ENCODE assay signal across 10 cellular contexts in genomic region chr11:100686476-100686875, GRCh38. TPM values are rescaled to one million over a fixed set of nuclear protein-coding genes. Genes with fewer than 3 reads are reported as not detected.
DNase-seq lines count a peak whose midpoint lies in the region; ATAC-seq, FAIRE-seq and TF ChIP-seq lines count a peak whose summit lies in the region.
"Had no signal": no experiment of that assay in that cellular context is flagged by ENCODE, and none has a peak within 500 bp of the region (broad histone marks: within the 10 kb centered on the region; RNA-seq: fewer than 3 reads in every experiment).

No MANE protein-coding gene starts in this region.

- H3K56ac ChIP-seq in H1 (replicated peaks; ENCODE audit: insufficient read length, low read depth, low read length): peak overlapping the region; percentile 83

- H3K4me3 ChIP-seq in AG04450 (ENCODE audit: low read depth, low read length): peak overlapping the region; percentile 79
- H3K4me3 ChIP-seq in H1 (ENCODE audit: extremely low read depth in 1 of 4, insufficient read depth in 2 of 4, low read depth in 3 of 4, low read length in 4 of 4): peak overlapping the region; percentile 54 to 96 (median 80)

- no peak for ATAC-seq in GM19397 (IDR thresholded peaks at IDR 0.05; ENCODE audit: unreplicated experiment)

- no peak overlapping the region for H3K4ac ChIP-seq in H1 (replicated peaks; ENCODE audit: insufficient read length, low read depth, low read length)

- peak overlapping the region; percentile 77; the same call in 1 of the 2 replicates for H2BK20ac ChIP-seq in H1 (ENCODE audit: low read length)

- CTCF ChIA-PET in AG04450 (lab: Charles Lee): interaction anchor here (0.7 kb wide), 1 partner anchor 13 kb away, joined by 8 read pairs; no protein-coding TSS in a partner anchor
- CTCF ChIA-PET in H1 (lab: Charles Lee; ENCODE audit: partially characterized antibody): no interaction called here

- H3K79me1 ChIP-seq in H1 (ENCODE audit: low read depth, low read length): peaks cover 4% of the 10 kb centered on the region; the same call in 1 of the 2 replicates

- H2BK120ac ChIP-seq in H1 (replicated peaks; ENCODE audit: low read depth, low read length): peak overlapping the region; percentile 75

- no peaks in the 10 kb centered on the region; the same call in 1 of the 2 replicates for H3K9me3 ChIP-seq in AG04450 (ENCODE audit: control insufficient read depth, insufficient read depth, low read length)
- no peaks in the 10 kb centered on the region for H3K9me3 ChIP-seq in H1 (ENCODE audit: insufficient read depth in 2 of 2, low read depth in 1 of 2, low read length in 1 of 2)

- H4K8ac ChIP-seq in H1 (ENCODE audit: extremely low read depth, insufficient read depth, low read length): no peak overlapping the region

- WGBS in H1 (ENCODE audit: extremely low coverage in 1 of 2, insufficient coverage in 1 of 2, insufficient read length in 1 of 2, insufficient replicate concordance in 2 of 2, low coverage in 1 of 2, low lambda C conversion rate in 2 of 2, missing lambda C conversion rate in 1 of 2), 2 experiments: 6% methylated on average over 10 of the region's 10 CpGs; no CpG with 5 or more reads in 1 of the 2 experiments

- H3K23ac ChIP-seq in H1 (ENCODE audit: insufficient read length): no peak overlapping the region

- H3K9me3 Mint-ChIP-seq in IgD-negative memory B cell (no peaks in the 10 kb centered on the region), nephron (no peaks in the 10 kb centered on the region)

- no peak for TF ChIP-seq POLR2A in H1 (IDR thresholded peaks at IDR 0.05; ENCODE audit: control extremely low read depth in 1 of 2, low read depth in 2 of 2, low read length in 2 of 2)

- no peak for DNase-seq in AG04450 (ENCODE audit: low read depth, low spot score)
- DNase-seq in H1 (ENCODE audit: low read depth in 1 of 2, low spot score in 2 of 2): no peak
- DNase-seq in NCI-H1436 treated with DMSO at 0.1 percent for 48 hours (lab: John Stamatoyannopoulos, UW): no peak
- DNase-seq in AG08395 (ENCODE audit: low spot score): no peak
- DNase-seq in SW480 (ENCODE audit: low spot score): no peak
- DNase-seq: GF-D8 had no signal

- H3K27ac ChIP-seq in AG04450 (ENCODE audit: low read depth, low read length) (no peak overlapping the region), H1 (ENCODE audit: low read depth, low read length) (peak overlapping the region; percentile 75)

- POLR2A ChIA-PET in AG04450 (lab: Yijun Ruan, JAX) (no interaction called here), H1 (lab: Charles Lee; ENCODE audit: partially characterized antibody) (interaction anchor here (0.8 kb wide), 1 partner anchor 40 kb away, joined by 3 read pairs; no protein-coding TSS in a partner anchor)

- peak overlapping the region in 3 of 4 experiments; percentile 64 to 76 (median 73); a peak in 6 of 7 replicates for H3K9ac ChIP-seq in H1 (replicated peaks in 1 of 4; ENCODE audit: extremely low read depth in 1 of 4, low read depth in 3 of 4, low read length in 3 of 4)

- H3K27me3 Mint-ChIP-seq in IgD-negative memory B cell (no peaks in the 10 kb centered on the region), nephron (ENCODE audit: low read depth) (no peaks in the 10 kb centered on the region)

- peaks cover 0 to 4% (median 3%) of the 10 kb centered on the region in 4 experiments; a peak in 4 of 7 replicates for H3K4me1 ChIP-seq in H1 (replicated peaks in 1 of 4; ENCODE audit: control insufficient read depth in 3 of 4, insufficient read depth in 4 of 4, low read length in 3 of 4)

- peak overlapping the region; percentile 78; the same call in 1 of the 2 replicates for H2AFZ ChIP-seq in H1 (ENCODE audit: low read length)

- TF ChIP-seq RAD21 in H1 (IDR thresholded peaks at IDR 0.05 in 1 of 2, conservative IDR thresholded peaks at IDR 0.05 in 1 of 2; ENCODE audit: low read depth in 2 of 2, low read length in 2 of 2): no peak

- peak overlapping the region; percentile 75; the same call in 1 of the 2 replicates for H3K18ac ChIP-seq in H1 (ENCODE audit: extremely low read depth, low read length)

- FAIRE-seq in H1 (lab: Jason Lieb, UNC): no peak
- FAIRE-seq: bronchial epithelial cell had no signal

- peaks cover 0 to 37% of the 10 kb centered on the region in 2 experiments; a peak in 3 of 4 replicates for H3K79me2 ChIP-seq in H1 (ENCODE audit: control insufficient read depth in 1 of 2, insufficient read depth in 2 of 2, low read length in 2 of 2)

- TF ChIP-seq EP300 in H1 (IDR thresholded peaks at IDR 0.05; ENCODE audit: borderline replicate concordance in 1 of 2, low read depth in 2 of 2, low read length in 2 of 2): no peak; a peak in 1 of 3 replicates

- H2BK5ac ChIP-seq in H1 (ENCODE audit: low read depth, low read length): peak overlapping the region; percentile 86

- H3K27me3 ChIP-seq in AG04450 (ENCODE audit: control insufficient read depth, insufficient read depth, low read length) (no peaks in the 10 kb centered on the region), H1 (replicated peaks in 1 of 4; ENCODE audit: control insufficient read depth in 3 of 4, extremely low read depth in 1 of 4, insufficient read depth in 3 of 4, low read length in 3 of 4) (no peaks in the 10 kb centered on the region)

- H3K4me1 Mint-ChIP-seq in IgD-negative memory B cell: peaks cover 32 to 55% (median 37%) of the 10 kb centered on the region in 3 donors
- H3K4me1 Mint-ChIP-seq in nephron: peaks cover 32% of the 10 kb centered on the region

- peak overlapping the region; percentile 91 for H4K5ac ChIP-seq in H1 (ENCODE audit: insufficient read length, low read depth, low read length)

- no peak overlapping the region for H2BK15ac ChIP-seq in H1 (ENCODE audit: low read length)

- no peak overlapping the region for H4K91ac ChIP-seq in H1 (replicated peaks; ENCODE audit: insufficient read length, low read length)

- H4K20me1 ChIP-seq in H1 (replicated peaks in 1 of 2; ENCODE audit: control insufficient read depth in 1 of 2, insufficient read depth in 2 of 2, low read length in 2 of 2): no peaks in the 10 kb centered on the region

- TF ChIP-seq CTCF in AG04450 (IDR thresholded peaks at IDR 0.05; ENCODE audit: low read depth, low read length): no peak
- TF ChIP-seq CTCF in H1 (IDR thresholded peaks at IDR 0.05; ENCODE audit: control extremely low read depth in 1 of 3, insufficient read depth in 1 of 3, low read depth in 1 of 3, low read length in 3 of 3): no peak
- TF ChIP-seq CTCF in nephron (IDR thresholded peaks at IDR 0.05; ENCODE audit: unreplicated experiment in 3 of 3): no peak

- peak overlapping the region; percentile 94 to 97 (median 96) for H3K4me3 Mint-ChIP-seq in IgD-negative memory B cell
- H3K4me3 Mint-ChIP-seq in nephron: peak overlapping the region; percentile 89 to 94 (median 94)

- H3K14ac ChIP-seq in H1 (ENCODE audit: insufficient read length): no peak overlapping the region

- no peak overlapping the region for H2AK5ac ChIP-seq in H1 (ENCODE audit: low read depth, low read length)

- peaks cover 4% of the 10 kb centered on the region; the same call in 1 of the 2 replicates for H3K23me2 ChIP-seq in H1 (ENCODE audit: low read depth, low read length)

- H2BK12ac ChIP-seq in H1 (ENCODE audit: low read depth, low read length): no peak overlapping the region; the same call in 1 of the 2 replicates

- H3K36me3 Mint-ChIP-seq in IgD-negative memory B cell (no peaks in the 10 kb centered on the region), nephron (ENCODE audit: low read depth) (no peaks in the 10 kb centered on the region)

- H3K36me3 ChIP-seq in H1 (ENCODE audit: control insufficient read depth in 2 of 4, insufficient read depth in 4 of 4, low read length in 3 of 4): peaks cover 0 to 4% (median 0%) of the 10 kb centered on the region in 4 experiments; a peak in 1 of 8 replicates

- H3K27ac Mint-ChIP-seq in IgD-negative memory B cell: peak overlapping the region; percentile 40 to 71 (median 57)
- H3K27ac Mint-ChIP-seq in nephron: peak overlapping the region; percentile 72 to 89 (median 80)

- H3K4me2 ChIP-seq in H1 (ENCODE audit: insufficient read depth in 1 of 2, low read depth in 2 of 2, low read length in 2 of 2): peak overlapping the region; percentile 83 to 96

TF ChIP-seq in H1, 55 proteins besides CTCF, POLR2A, EP300 and RAD21:
- TF ChIP-seq JUN (IDR thresholded peaks at IDR 0.05; ENCODE audit: low read depth, low read length) (no peak), ASH2L (IDR thresholded peaks at IDR 0.05; ENCODE audit: low read length) (peak; percentile 41), SP1 (IDR thresholded peaks at IDR 0.05; ENCODE audit: low read depth, low read length) (0 out of 2 replicates have a peak, but pooled peaks have one; percentile 28), CREB1 (IDR thresholded peaks at IDR 0.05) (0 out of 2 replicates have a peak, but pooled peaks have one; percentile 11), POU5F1 (IDR thresholded peaks at IDR 0.05; ENCODE audit: low read depth, low read length) (0 out of 2 replicates have a peak, but pooled peaks have one; percentile 75)
- TF ChIP-seq, protein P1, sequence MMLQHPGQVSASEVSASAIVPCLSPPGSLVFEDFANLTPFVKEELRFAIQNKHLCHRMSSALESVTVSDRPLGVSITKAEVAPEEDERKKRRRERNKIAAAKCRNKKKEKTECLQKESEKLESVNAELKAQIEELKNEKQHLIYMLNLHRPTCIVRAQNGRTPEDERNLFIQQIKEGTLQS (IDR thresholded peaks at IDR 0.05; ENCODE audit: insufficient read depth, low read depth, low read length): no peak

RNA-seq across cellular contexts. Expression of gene ARHGAP42, which starts 0.6 kb away (rescaled TPM):
- polyA plus RNA-seq in AG04450 (2011; rRNA removed) (7.1 and 9.0 TPM in 2 replicates), IgD-negative memory B cell (0.75 TPM), H1 (2011; rRNA removed) (13.1 and 22.2 TPM in 2 replicates)
- polyA minus RNA-seq in AG04450 (2011; rRNA and poly(A)+ RNA removed): 17.9 and 23.2 TPM in 2 replicates
- total RNA-seq in H1 (2021; fragmentation: NEBNext Ultra II Directional; extraction: Animal tissue kit (Norgen Biotek cat#: 25700)): 33.3 and 33.5 TPM in 2 replicates
- 18.4 TPM for polyA plus RNA-seq in H1 (2011; cell fraction: cytosol; rRNA removed)
- polyA plus RNA-seq in H1 (2011; cell fraction: nucleus; rRNA removed): 17.7 TPM
- 12.0 to 26.0 TPM (median 19.3 TPM) in 4 replicates for polyA plus RNA-seq in H1 (2012, experiment 1 of 2)
- polyA plus RNA-seq in H1 (2012, experiment 2 of 2): 2.1 TPM
- 13.9 TPM for polyA plus RNA-seq in H1 (2013, experiment 1 of 2)
- polyA plus RNA-seq in H1 (2013, experiment 2 of 2): 14.8 TPM
- 50.9 and 68.5 TPM in 2 replicates for polyA minus RNA-seq in H1 (2011; rRNA and poly(A)+ RNA removed)
- 26.9 TPM for polyA minus RNA-seq in H1 (2011; cell fraction: cytosol; rRNA and poly(A)+ RNA removed)
- polyA minus RNA-seq in H1 (2011; cell fraction: nucleus; rRNA and poly(A)+ RNA removed): 56.7 TPM
